ENCODE assay signal across 14 cellular contexts in genomic region chr9:83508072-83508471, GRCh38. TPM values are rescaled to one million over a fixed set of nuclear protein-coding genes. Genes with fewer than 3 reads are reported as not detected.
DNase-seq lines count a peak whose midpoint lies in the region; ATAC-seq lines count a peak whose summit lies in the region.
"Had no signal": no experiment of that assay in that cellular context is flagged by ENCODE, and none has a peak within 500 bp of the region (broad histone marks: within the 10 kb centered on the region; RNA-seq: fewer than 3 reads in every experiment).

No MANE protein-coding gene starts in this region.

- CTCF ChIA-PET in activated CD4-positive, alpha-beta T cell treated with anti-CD3 and anti-CD28 coated beads, Interleukin-2, amount 10 ng/mL, durations not matched to agents 7 days and 5 days (lab: Charles Lee), result no interaction called here

- H3K4me1 Mint-ChIP-seq in activated CD4-positive, alpha-beta T cell treated with anti-CD3 and anti-CD28 coated beads, Interleukin-2, amount 10 ng/mL, durations not matched to agents 7 days and 5 days, result peaks cover 14% of the 10 kb centered on the region
- peaks cover 13% of the 10 kb centered on the region for H3K4me1 Mint-ChIP-seq in central memory CD8-positive, alpha-beta T cell
- H3K4me1 Mint-ChIP-seq in stimulated activated effector memory CD8-positive, alpha-beta T cell treated with anti-CD3 and anti-CD28 coated beads, Interleukin-12 subunit alpha, Interleukin-12 subunit beta, amount 100 ng/mL, for 72 hours, result peaks cover 12% of the 10 kb centered on the region

- POLR2A ChIA-PET in activated CD4-positive, alpha-beta T cell treated with anti-CD3 and anti-CD28 coated beads, Interleukin-2, amount 10 ng/mL, durations not matched to agents 7 days and 5 days (lab: Charles Lee), result no interaction called here

- DNase-seq in activated CD4-positive, alpha-beta T cell treated with anti-CD3 and anti-CD28 coated beads, Interleukin-2, amount 10 ng/mL, durations not matched to agents 7 days and 5 days, result peak; percentile 39
- no peak for DNase-seq in activated CD4-positive, alpha-beta T cell treated with anti-CD3 and anti-CD28 coated beads, Interleukin-2, amount 50 U/mL, for 4 hours
- peak; percentile 55 for DNase-seq in MV-4-11 (lab: John Stamatoyannopoulos, UW)
- DNase-seq in central memory CD8-positive, alpha-beta T cell (ENCODE audit: low spot score in 2 of 2), result no peak
- DNase-seq in stimulated activated effector memory CD8-positive, alpha-beta T cell treated with anti-CD3 and anti-CD28 coated beads, Interleukin-12 subunit alpha, Interleukin-12 subunit beta, amount 100 ng/mL, for 72 hours (ENCODE audit: low spot score in 2 of 2), result no peak
- DNase-seq in activated T-cell treated with anti-CD3 and anti-CD28 coated beads, Interleukin-2, amount 50 U/mL, for 48 hours, result no peak
- DNase-seq in stimulated activated CD8-positive, alpha-beta memory T cell treated with anti-CD3 and anti-CD28 coated beads, Interleukin-4, amount 100 ng/mL, for 48 hours, result no peak
- DNase-seq: amygdala, GOT3, SHP77 treated with DMSO at 0.1 percent for 48 hours, stomach had no signal

- no peaks in the 10 kb centered on the region for H3K27me3 Mint-ChIP-seq in activated CD4-positive, alpha-beta T cell treated with anti-CD3 and anti-CD28 coated beads, Interleukin-2, amount 10 ng/mL, durations not matched to agents 7 days and 5 days
- no peaks in the 10 kb centered on the region for H3K27me3 Mint-ChIP-seq in central memory CD8-positive, alpha-beta T cell
- H3K27me3 Mint-ChIP-seq: natural killer cell treated with Interleukin-12 subunit alpha and Interleukin-12 subunit beta and Interleukin-15 and Interleukin-18, amount 100 ng/mL, for 72 hours had no signal

- no peaks in the 10 kb centered on the region for H3K36me3 Mint-ChIP-seq in activated CD4-positive, alpha-beta T cell treated with anti-CD3 and anti-CD28 coated beads, Interleukin-2, amount 10 ng/mL, durations not matched to agents 7 days and 5 days (ENCODE audit: low read depth)
- H3K36me3 Mint-ChIP-seq in central memory CD8-positive, alpha-beta T cell (ENCODE audit: insufficient read depth), result peaks cover 4% of the 10 kb centered on the region
- H3K36me3 Mint-ChIP-seq in stimulated activated effector memory CD8-positive, alpha-beta T cell treated with anti-CD3 and anti-CD28 coated beads, Interleukin-12 subunit alpha, Interleukin-12 subunit beta, amount 100 ng/mL, for 72 hours, result no peaks in the 10 kb centered on the region
- H3K36me3 Mint-ChIP-seq: natural killer cell treated with Interleukin-12 subunit alpha and Interleukin-12 subunit beta and Interleukin-15 and Interleukin-18, amount 100 ng/mL, for 72 hours had no signal

- H3K4me3 Mint-ChIP-seq in activated CD4-positive, alpha-beta T cell treated with anti-CD3 and anti-CD28 coated beads, Interleukin-2, amount 10 ng/mL, durations not matched to agents 7 days and 5 days, result no peak overlapping the region
- no peak overlapping the region for H3K4me3 Mint-ChIP-seq in central memory CD8-positive, alpha-beta T cell
- H3K4me3 Mint-ChIP-seq in stimulated activated effector memory CD8-positive, alpha-beta T cell treated with anti-CD3 and anti-CD28 coated beads, Interleukin-12 subunit alpha, Interleukin-12 subunit beta, amount 100 ng/mL, for 72 hours, result no peak overlapping the region
- H3K4me3 Mint-ChIP-seq: natural killer cell treated with Interleukin-12 subunit alpha and Interleukin-12 subunit beta and Interleukin-15 and Interleukin-18, amount 100 ng/mL, for 72 hours had no signal

- H3K9me3 Mint-ChIP-seq in activated CD4-positive, alpha-beta T cell treated with anti-CD3 and anti-CD28 coated beads, Interleukin-2, amount 10 ng/mL, durations not matched to agents 7 days and 5 days, result no peaks in the 10 kb centered on the region
- no peaks in the 10 kb centered on the region for H3K9me3 Mint-ChIP-seq in central memory CD8-positive, alpha-beta T cell
- no peaks in the 10 kb centered on the region for H3K9me3 Mint-ChIP-seq in stimulated activated effector memory CD8-positive, alpha-beta T cell treated with anti-CD3 and anti-CD28 coated beads, Interleukin-12 subunit alpha, Interleukin-12 subunit beta, amount 100 ng/mL, for 72 hours
- H3K9me3 Mint-ChIP-seq: natural killer cell treated with Interleukin-12 subunit alpha and Interleukin-12 subunit beta and Interleukin-15 and Interleukin-18, amount 100 ng/mL, for 72 hours had no signal

- ATAC-seq in central memory CD8-positive, alpha-beta T cell (replicated peaks; ENCODE audit: extremely low read depth, poor library complexity, severe bottlenecking), result peak; percentile 80
- peak; percentile 65 for ATAC-seq in stimulated activated effector memory CD8-positive, alpha-beta T cell treated with anti-CD3 and anti-CD28 coated beads, Interleukin-12 subunit alpha, Interleukin-12 subunit beta, amount 100 ng/mL, for 72 hours
- ATAC-seq in GM19351 (IDR thresholded peaks at IDR 0.05; ENCODE audit: unreplicated experiment), result no peak

- H3K27ac Mint-ChIP-seq in activated CD4-positive, alpha-beta T cell treated with anti-CD3 and anti-CD28 coated beads, Interleukin-2, amount 10 ng/mL, durations not matched to agents 7 days and 5 days, result peak overlapping the region; percentile 69
- H3K27ac Mint-ChIP-seq in central memory CD8-positive, alpha-beta T cell (ENCODE audit: low read depth), result peak overlapping the region; percentile 70
- no peak overlapping the region for H3K27ac Mint-ChIP-seq in stimulated activated effector memory CD8-positive, alpha-beta T cell treated with anti-CD3 and anti-CD28 coated beads, Interleukin-12 subunit alpha, Interleukin-12 subunit beta, amount 100 ng/mL, for 72 hours

RNA-seq across cellular contexts. Expression of gene FRMD3, which starts 30.1 kb away (rescaled TPM):
- 1 to 10 TPM in 1 of 2 experiments, under 1 TPM in 1; 0.62 to 1.1 TPM for total RNA-seq in activated CD4-positive, alpha-beta T cell treated with anti-CD3 and anti-CD28 coated beads, Interleukin-2, amount 10 ng/mL, durations not matched to agents 7 days and 5 days
- total RNA-seq: G401 had no signal

Comparison
In these comparisons a context has a peak if more than half of its experiments do, and no peak if none do; other contexts are left out.
1. DNase-seq: peak in activated CD4-positive, alpha-beta T cell treated with anti-CD3 and anti-CD28 coated beads, Interleukin-2, amount 10 ng/mL, durations not matched to agents 7 days and 5 days (single experiment) and MV-4-11 (single experiment); none in activated CD4-positive, alpha-beta T cell treated with anti-CD3 and anti-CD28 coated beads, Interleukin-2, amount 50 U/mL, for 4 hours (0 of 2), central memory CD8-positive, alpha-beta T cell (0 of 2), stimulated activated effector memory CD8-positive, alpha-beta T cell treated with anti-CD3 and anti-CD28 coated beads, Interleukin-12 subunit alpha, Interleukin-12 subunit beta, amount 100 ng/mL, for 72 hours (0 of 2), activated T-cell treated with anti-CD3 and anti-CD28 coated beads, Interleukin-2, amount 50 U/mL, for 48 hours (0 of 2) and stimulated activated CD8-positive, alpha-beta memory T cell treated with anti-CD3 and anti-CD28 coated beads, Interleukin-4, amount 100 ng/mL, for 48 hours (single experiment).